ENCODE assay signal across 8 cellular contexts in the genomic region with DNA sequence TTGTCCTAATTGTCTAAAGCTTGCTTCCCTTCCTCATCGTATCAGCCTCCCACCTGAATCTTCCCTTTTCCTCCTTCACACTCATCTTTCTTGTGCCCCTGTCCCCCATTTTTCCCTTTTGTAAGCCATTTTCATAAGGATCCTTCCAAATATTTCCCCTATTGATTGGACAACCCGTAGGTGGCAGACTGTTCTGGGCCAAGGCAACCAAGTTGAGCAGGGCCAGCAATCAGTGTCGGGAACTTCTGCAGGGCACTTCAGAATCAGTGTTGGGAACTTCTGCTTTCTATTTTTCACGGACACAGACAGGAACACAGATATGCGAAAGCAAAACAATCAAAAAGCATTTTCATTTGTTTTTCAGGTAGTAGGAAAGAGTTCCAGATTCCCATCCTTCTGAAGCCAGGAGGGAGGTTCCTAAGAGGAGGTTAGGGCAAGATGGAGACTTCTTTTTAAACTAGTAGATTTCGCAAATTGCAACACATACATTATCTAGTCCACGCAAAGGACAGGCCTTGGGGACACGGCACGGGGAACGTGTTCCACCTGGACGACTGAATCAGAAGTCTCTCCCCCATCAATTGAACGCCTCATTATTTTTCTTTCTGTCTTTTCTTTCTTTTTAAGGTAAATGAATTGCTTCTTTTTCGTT. TPM values are rescaled to one million over a fixed set of nuclear protein-coding genes. Genes with fewer than 3 reads are reported as not detected.
A peak's percentile ranks its signal among the peaks of the same experiment; 100 is the strongest.
DNase-seq lines count a peak whose midpoint lies in the region; ATAC-seq, FAIRE-seq and TF ChIP-seq lines count a peak whose summit lies in the region.

No MANE protein-coding gene starts in this region.

- H3K4me1 ChIP-seq in SJCRH30, result peaks cover 4% of the 10 kb centered on the region; the same call in 1 of the 2 replicates
- peaks cover 0 to 21% (median 3%) of the 10 kb centered on the region in 4 donors for H3K4me1 ChIP-seq in right lobe of liver
- peaks cover 39% of the 10 kb centered on the region for H3K4me1 ChIP-seq in suprapubic skin

- no peaks in the 10 kb centered on the region for H3K9me3 ChIP-seq in SJCRH30 (replicated peaks)
- H3K9me3 ChIP-seq in right lobe of liver, result no peaks in the 10 kb centered on the region
- no peaks in the 10 kb centered on the region for H3K9me3 ChIP-seq in suprapubic skin

- no peak for TF ChIP-seq EP300 in suprapubic skin (IDR thresholded peaks at IDR 0.05)

- TF ChIP-seq POLR2A in right lobe of liver (IDR thresholded peaks at IDR 0.05) (no peak), suprapubic skin (IDR thresholded peaks at IDR 0.05) (no peak)

- DNase-seq in D721Med (ENCODE audit: insufficient read length, low spot score), result no peak
- peak; percentile 35 for DNase-seq in HFF-Myc (ENCODE audit: extremely low read depth, low read depth)
- DNase-seq in SJCRH30, result peak; percentile 26 to 52
- peak in 6 of 10 donors; percentile 30 to 60 (median 48) for DNase-seq in dorsolateral prefrontal cortex
- peak in 2 of 3 donors; percentile 60 to 64 for DNase-seq in right lobe of liver
- DNase-seq in suprapubic skin (ENCODE audit: low spot score in 2 of 2), result no peak
- DNase-seq in iPS-NIHi11 (ENCODE audit: low spot score), result no peak

- 9% methylated on average over 13 of the region's 13 CpGs for WGBS in right lobe of liver (ENCODE audit: insufficient coverage, low coverage, low lambda C conversion rate, missing lambda C conversion rate)
- WGBS in suprapubic skin, result 8% methylated on average over 13 of the region's 13 CpGs

- H3K4me3 ChIP-seq in HFF-Myc (replicated peaks; ENCODE audit: low read depth, low read length), result peak overlapping the region; percentile 84
- peak overlapping the region; percentile 90 for H3K4me3 ChIP-seq in SJCRH30
- peak overlapping the region; percentile 72 to 98 (median 90) for H3K4me3 ChIP-seq in dorsolateral prefrontal cortex
- peak overlapping the region; percentile 86 to 95 (median 94) for H3K4me3 ChIP-seq in right lobe of liver
- peak overlapping the region; percentile 94 for H3K4me3 ChIP-seq in suprapubic skin

- H3K27ac ChIP-seq in SJCRH30 (peak overlapping the region; percentile 40; the same call in 1 of the 2 replicates), dorsolateral prefrontal cortex (peak overlapping the region in 57 of 59 donors; percentile 39 to 94 (median 85)), right lobe of liver (peak overlapping the region; percentile 66 to 86 (median 69)), suprapubic skin (peak overlapping the region; percentile 90)

- H3K27me3 ChIP-seq in SJCRH30 (no peaks in the 10 kb centered on the region), dorsolateral prefrontal cortex (peaks cover 0 to 6% (median 0%) of the 10 kb centered on the region in 45 donors), right lobe of liver (no peaks in the 10 kb centered on the region), suprapubic skin (no peaks in the 10 kb centered on the region)

- H3K36me3 ChIP-seq in SJCRH30 (no peaks in the 10 kb centered on the region), right lobe of liver (no peaks in the 10 kb centered on the region), suprapubic skin (no peaks in the 10 kb centered on the region)

- TF ChIP-seq CTCF in D721Med (IDR thresholded peaks at IDR 0.05; ENCODE audit: insufficient read depth, missing control alignments) (peak; percentile 43), HFF-Myc (IDR thresholded peaks at IDR 0.05; ENCODE audit: low read depth, low read length, missing control alignments) (peak; percentile 41), dorsolateral prefrontal cortex (IDR thresholded peaks at IDR 0.05 in 54 of 56, conservative IDR thresholded peaks at IDR 0.05 in 2 of 56; ENCODE audit: low read depth in 1 of 56, partially characterized antibody in 56 of 56) (peak in 54 of 56 donors; percentile 28 to 77 (median 54)), right lobe of liver (IDR thresholded peaks at IDR 0.05) (peak in 3 of 4 donors; percentile 35 to 42 (median 39)), suprapubic skin (IDR thresholded peaks at IDR 0.05) (no peak)

- intact Hi-C loops in dorsolateral prefrontal cortex (cut with DNase I) (loop anchor here (2.0 to 10.0 kb wide), 4 partner anchors 42 to 364 kb away; a partner anchor contains a TSS), right lobe of liver (cut with DNase I) (loop anchor here in 1 of 2 donors (10.0 kb wide), 1 partner anchor 84 kb away; no protein-coding TSS in a partner anchor)

- no peak for FAIRE-seq in D721Med (lab: Jason Lieb, UNC)

- peak; percentile 40 to 54 (median 42) for ATAC-seq in right lobe of liver
- ATAC-seq in activated CD4-positive, CD25-positive, alpha-beta regulatory T cell treated with anti-CD3 and anti-CD28 coated beads, Interleukin-2, amount 50 U/mL, for 24 hours, result no peak

RNA-seq across cellular contexts. Expression of a gene that starts 0.7 kb away (rescaled TPM):
- 57.9 and 63.0 TPM in 2 replicates for total RNA-seq in SJCRH30 (2014; rRNA removed; shearing (Covaris generic))
- total RNA-seq in dorsolateral prefrontal cortex (10 to 100 TPM; 23.8 to 52.3 (median 34.9) TPM), right lobe of liver (10 to 100 TPM; 15.7 to 43.3 (median 18.9) TPM), suprapubic skin (10 to 100 TPM; 37.1 to 52.3 (median 39.9) TPM)

Comparison
In these comparisons a context has a peak if more than half of its experiments do, and no peak if none do; other contexts are left out.
1. DNase-seq: peak in HFF-Myc (single experiment), SJCRH30 (2 of 2), dorsolateral prefrontal cortex (6 of 10) and right lobe of liver (2 of 3); none in D721Med (single experiment), suprapubic skin (0 of 2) and iPS-NIHi11 (single experiment).
2. CTCF ChIP-seq: peak in D721Med (single experiment), HFF-Myc (single experiment), dorsolateral prefrontal cortex (54 of 56) and right lobe of liver (3 of 4); none in suprapubic skin (0 of 2).
3. H3K27ac ChIP-seq: peak in every context shown above with its lines; median percentile 90 in suprapubic skin; 85 in dorsolateral prefrontal cortex; 69 in right lobe of liver; 40 in SJCRH30.
4. ATAC-seq: peak in right lobe of liver (4 of 4); none in activated CD4-positive, CD25-positive, alpha-beta regulatory T cell treated with anti-CD3 and anti-CD28 coated beads, Interleukin-2, amount 50 U/mL, for 24 hours (0 of 2).
5. Peak in every context shown above with its lines, with median percentiles within 50 percentile points of each other: H3K4me3 ChIP-seq.